In the genomic region with DNA sequence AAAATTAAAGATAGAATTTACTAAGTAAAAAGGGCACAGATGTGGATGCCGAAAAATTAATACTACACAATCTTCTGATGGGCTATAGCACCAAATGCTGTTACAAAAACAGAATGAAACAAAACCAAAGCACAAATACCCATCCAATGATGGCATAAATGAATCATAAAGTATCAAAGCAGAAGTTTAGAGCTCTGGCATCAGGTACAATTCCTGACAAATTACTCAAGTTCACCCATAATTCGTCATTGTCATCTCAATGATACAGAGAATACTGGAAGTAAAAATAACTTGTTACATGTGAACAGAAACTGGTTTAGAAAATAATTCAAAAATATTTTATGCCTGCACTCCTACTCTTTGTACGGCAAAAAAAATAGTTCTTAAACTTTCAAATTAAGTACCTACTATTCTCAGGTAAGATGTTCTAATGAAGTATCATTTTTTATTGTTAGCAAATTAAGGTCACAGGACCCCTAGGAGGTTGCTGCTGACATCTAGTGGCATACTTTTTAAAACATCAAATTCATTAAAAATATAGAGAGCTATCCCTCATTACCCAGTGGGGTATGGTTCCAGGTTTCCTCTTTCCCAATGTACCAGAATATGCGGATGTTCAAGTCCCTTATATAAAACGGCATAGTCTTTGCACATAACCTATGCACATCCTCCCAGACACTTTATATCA, we compare ENCODE assay signal across 8 cellular contexts.
DNase-seq lines count a peak whose midpoint lies in the region; ATAC-seq and TF ChIP-seq lines count a peak whose summit lies in the region.

No MANE protein-coding gene starts in this region.

- intact Hi-C loops in naive thymus-derived CD4-positive, alpha-beta T cell (cut with micrococcal nuclease): loop anchor here (1.0 to 5.0 kb wide), 10 partner anchors 19 to 593 kb away; a partner anchor contains a TSS

- no peak for DNase-seq in activated CD4-positive, CD25-positive, alpha-beta regulatory T cell (lab: John Stamatoyannopoulos, UW)
- peak; percentile 28 for DNase-seq in LHCN-M2 (ENCODE audit: low read depth)
- DNase-seq in naive thymus-derived CD4-positive, alpha-beta T cell: peak in 6 of 9 donors; percentile 22 to 64 (median 58)

- POLR2A ChIA-PET in naive thymus-derived CD4-positive, alpha-beta T cell (lab: Charles Lee): interaction anchor here (0.5 to 9.9 kb wide), 8 partner anchors 12 to 580 kb away, joined by 3 to 135 read pairs (median 4); a partner anchor contains a TSS

- H3K4me1 Mint-ChIP-seq in brain: no peaks in the 10 kb centered on the region
- peaks cover 3 to 49% (median 30%) of the 10 kb centered on the region in 7 donors for H3K4me1 Mint-ChIP-seq in naive thymus-derived CD4-positive, alpha-beta T cell

- ATAC-seq in activated CD4-positive, CD25-positive, alpha-beta regulatory T cell treated with anti-CD3 and anti-CD28 coated beads, Interleukin-2, amount 50 U/mL, for 24 hours: peak; percentile 35 to 58
- ATAC-seq in naive thymus-derived CD4-positive, alpha-beta T cell: peak; percentile 75
- ATAC-seq in HG03354 (IDR thresholded peaks at IDR 0.05; ENCODE audit: poor library complexity, severe bottlenecking, unreplicated experiment) (no peak), GM21526 (IDR thresholded peaks at IDR 0.05; ENCODE audit: low FRiP score, unreplicated experiment) (no peak), GM21447 (IDR thresholded peaks at IDR 0.05; ENCODE audit: unreplicated experiment) (no peak)

- no peaks in the 10 kb centered on the region for H3K27me3 ChIP-seq in naive thymus-derived CD4-positive, alpha-beta T cell (ENCODE audit: control insufficient read depth in 2 of 2, insufficient read depth in 2 of 2, low read length in 2 of 2)

- H3K4me3 ChIP-seq in naive thymus-derived CD4-positive, alpha-beta T cell (ENCODE audit: low read length): no peak overlapping the region

- H3K36me3 Mint-ChIP-seq in brain: no peaks in the 10 kb centered on the region
- H3K36me3 Mint-ChIP-seq in naive thymus-derived CD4-positive, alpha-beta T cell: peaks cover 11 to 21% (median 16%) of the 10 kb centered on the region in 5 donors

- H3K36me3 ChIP-seq in naive thymus-derived CD4-positive, alpha-beta T cell (ENCODE audit: control insufficient read depth in 2 of 3, insufficient read depth in 3 of 3, low read length in 3 of 3): no peaks in the 10 kb centered on the region

- peak; percentile 72 to 76 for TF ChIP-seq CTCF in brain (conservative IDR thresholded peaks at IDR 0.05)

- peak overlapping the region; percentile 43 for H3K27ac ChIP-seq in naive thymus-derived CD4-positive, alpha-beta T cell (ENCODE audit: low read depth, low read length)

- no peak overlapping the region for H3K27ac Mint-ChIP-seq in brain
- H3K27ac Mint-ChIP-seq in naive thymus-derived CD4-positive, alpha-beta T cell: peak overlapping the region in 6 of 9 donors; percentile 43 to 91 (median 68)

- no peaks in the 10 kb centered on the region for H3K9me3 Mint-ChIP-seq in brain
- H3K9me3 Mint-ChIP-seq in naive thymus-derived CD4-positive, alpha-beta T cell: peaks cover 0 to 33% (median 7%) of the 10 kb centered on the region in 11 donors

- H3K4me3 Mint-ChIP-seq in brain: no peak overlapping the region
- peak overlapping the region in 6 of 10 donors; percentile 16 to 51 (median 37) for H3K4me3 Mint-ChIP-seq in naive thymus-derived CD4-positive, alpha-beta T cell

- H3K27me3 Mint-ChIP-seq in brain: no peaks in the 10 kb centered on the region
- H3K27me3 Mint-ChIP-seq in naive thymus-derived CD4-positive, alpha-beta T cell: no peaks in the 10 kb centered on the region

- CTCF ChIA-PET in naive thymus-derived CD4-positive, alpha-beta T cell (lab: Charles Lee): interaction anchor here (0.6 to 5.0 kb wide), 18 partner anchors 12 to 436 kb away, joined by 3 to 29 read pairs (median 3); no protein-coding TSS in a partner anchor

- peaks cover 0 to 10% of the 10 kb centered on the region in 2 donors for H3K4me1 ChIP-seq in naive thymus-derived CD4-positive, alpha-beta T cell (ENCODE audit: control insufficient read depth in 2 of 2, insufficient read depth in 2 of 2, low read length in 2 of 2)

- no peaks in the 10 kb centered on the region for H3K9me3 ChIP-seq in naive thymus-derived CD4-positive, alpha-beta T cell (ENCODE audit: control insufficient read depth in 2 of 3, low read length in 3 of 3)

Comparison
In these comparisons a context has a peak if more than half of its experiments do, and no peak if none do; other contexts are left out.
1. ATAC-seq: peak in activated CD4-positive, CD25-positive, alpha-beta regulatory T cell treated with anti-CD3 and anti-CD28 coated beads, Interleukin-2, amount 50 U/mL, for 24 hours (2 of 2) and naive thymus-derived CD4-positive, alpha-beta T cell (single experiment); none in HG03354 (single experiment), GM21526 (single experiment) and GM21447 (single experiment).
2. DNase-seq: peak in LHCN-M2 (single experiment) and naive thymus-derived CD4-positive, alpha-beta T cell (6 of 9); none in activated CD4-positive, CD25-positive, alpha-beta regulatory T cell (0 of 4).
3. H3K27ac Mint-ChIP-seq: peak in naive thymus-derived CD4-positive, alpha-beta T cell (6 of 9); none in brain (0 of 5).
4. H3K4me3 Mint-ChIP-seq: peak in naive thymus-derived CD4-positive, alpha-beta T cell (6 of 10); none in brain (0 of 5).